ENCODE assay signal across 16 cellular contexts in genomic region chr16:57054338-57054737, GRCh38.
"Had no signal": no experiment of that assay in that cellular context is flagged by ENCODE, and none has a peak within 500 bp of the region (broad histone marks: within the 10 kb centered on the region; RNA-seq: fewer than 3 reads in every experiment).

No MANE protein-coding gene starts in this region.

- ATAC-seq: body of pancreas, heart right ventricle, natural killer cell, right cardiac atrium, upper lobe of right lung had no signal

- H3K4me2 ChIP-seq: smooth muscle cell had no signal

- DNase-seq: activated CD8-positive, alpha-beta memory T cell treated with anti-CD3 and anti-CD28 coated beads for 24 hours; activated T-cell treated with anti-CD3 and anti-CD28 coated beads for 4 hours; amniotic stem cell; body of pancreas; central memory CD4-positive, alpha-beta T cell; effector CD4-positive, alpha-beta T cell; foreskin melanocyte; heart right ventricle; natural killer cell; nucleus accumbens; right cardiac atrium; stimulated activated naive CD4-positive, alpha-beta T cell treated with Interleukin-2 at 50 U/mL for 16 hours; upper lobe of right lung had no signal

- H3K27ac Mint-ChIP-seq: progenitor cell of endocrine pancreas had no signal

- H3K9me3 ChIP-seq: body of pancreas, heart right ventricle, upper lobe of right lung had no signal

- H3K27me3 ChIP-seq: body of pancreas, heart right ventricle, upper lobe of right lung had no signal

- H3K4me3 Mint-ChIP-seq: natural killer cell had no signal

- H3K4me3 ChIP-seq: body of pancreas, coronary artery, heart right ventricle, smooth muscle cell, upper lobe of right lung had no signal

- H3K27ac ChIP-seq: body of pancreas, coronary artery, heart right ventricle, upper lobe of right lung had no signal

- H3K9me3 Mint-ChIP-seq: natural killer cell had no signal

- H3K4me1 ChIP-seq: body of pancreas, heart right ventricle, upper lobe of right lung had no signal
